ENCODE assay signal across 1 cellular context in genomic region chr1:202348509-202349262, GRCh38.
A peak's percentile ranks its signal among the peaks of the same experiment; 100 is the strongest.
TF ChIP-seq lines count a peak whose summit lies in the region.

TSS of gene PPP1R12B (plus strand) at chr1:202348699. CDS start at chr1:202348852, 153 bp downstream.

TF ChIP-seq in HepG2, 621 proteins besides CTCF, POLR2A, EP300 and RAD21 (continued from another document and continues in another):
- TF ChIP-seq MIXL1 (CRISPR knock-in tag; IDR thresholded peaks at IDR 0.05) (0 out of 2 replicates have a peak, but pooled peaks have one; percentile 24), TCF12 (IDR thresholded peaks at IDR 0.05) (no peak), TCF12 (CRISPR knock-in tag; IDR thresholded peaks at IDR 0.05) (0 out of 2 replicates have a peak, but pooled peaks have one; percentile 51), DZIP1 (CRISPR knock-in tag; IDR thresholded peaks at IDR 0.05) (peak; percentile 79; the same call in 1 of the 2 replicates), POGK (CRISPR knock-in tag; conservative IDR thresholded peaks at IDR 0.05) (peak; percentile 87), ZNF510 (CRISPR knock-in tag; IDR thresholded peaks at IDR 0.05; ENCODE audit: low read depth) (peak; percentile 89), PAX8 (CRISPR knock-in tag; IDR thresholded peaks at IDR 0.05; ENCODE audit: borderline replicate concordance) (no peak), SOX13 (IDR thresholded peaks at IDR 0.05) (no peak), SOX13 (CRISPR knock-in tag; conservative IDR thresholded peaks at IDR 0.05 in 1 of 2, IDR thresholded peaks at IDR 0.05 in 1 of 2) (no peak), ZNF10 (CRISPR knock-in tag; IDR thresholded peaks at IDR 0.05; ENCODE audit: borderline replicate concordance, low read depth) (no peak), ZMYM3 (CRISPR knock-in tag; IDR thresholded peaks at IDR 0.05) (no peak), ZNF234 (CRISPR knock-in tag; conservative IDR thresholded peaks at IDR 0.05) (no peak), ZNF605 (CRISPR knock-in tag; IDR thresholded peaks at IDR 0.05) (no peak; the same call in 1 of the 2 replicates), MED8 (CRISPR knock-in tag; IDR thresholded peaks at IDR 0.05; ENCODE audit: insufficient replicate concordance) (peak; percentile 48), ZNF589 (CRISPR knock-in tag; conservative IDR thresholded peaks at IDR 0.05) (no peak), HDAC6 (IDR thresholded peaks at IDR 0.05; ENCODE audit: low read depth, low read length) (no peak), MTA3 (CRISPR knock-in tag; IDR thresholded peaks at IDR 0.05) (no peak), DNMT3B (CRISPR knock-in tag; conservative IDR thresholded peaks at IDR 0.05) (no peak), ZNF33B (CRISPR knock-in tag; IDR thresholded peaks at IDR 0.05) (peak; percentile 95; the same call in 1 of the 2 replicates), SETDB1 (CRISPR knock-in tag; IDR thresholded peaks at IDR 0.05; ENCODE audit: borderline replicate concordance) (no peak), SMAD3 (CRISPR knock-in tag; IDR thresholded peaks at IDR 0.05) (peak; percentile 47; the same call in 1 of the 2 replicates), ZC3H4 (CRISPR knock-in tag; IDR thresholded peaks at IDR 0.05; ENCODE audit: borderline replicate concordance) (no peak), ZZZ3 (CRISPR knock-in tag; IDR thresholded peaks at IDR 0.05; ENCODE audit: borderline replicate concordance) (no peak), SKI (IDR thresholded peaks at IDR 0.05; ENCODE audit: partially characterized antibody) (no peak), FIP1L1 (IDR thresholded peaks at IDR 0.05; ENCODE audit: borderline replicate concordance, insufficient read depth, low read depth, low read length) (no peak), ZC3H13 (CRISPR knock-in tag; IDR thresholded peaks at IDR 0.05) (no peak), ZNF354B (CRISPR knock-in tag; IDR thresholded peaks at IDR 0.05) (no peak), ATAD3A (CRISPR knock-in tag; IDR thresholded peaks at IDR 0.05) (no peak), ZNF274 (CRISPR knock-in tag; IDR thresholded peaks at IDR 0.05) (peak; percentile 60), RELA (CRISPR knock-in tag; IDR thresholded peaks at IDR 0.05) (no peak), PRPF4 (IDR thresholded peaks at IDR 0.05; ENCODE audit: low read depth, low read length, poor library complexity, severe bottlenecking) (no peak), ZNF30 (CRISPR knock-in tag; IDR thresholded peaks at IDR 0.05) (no peak), SIX4 (CRISPR knock-in tag; IDR thresholded peaks at IDR 0.05) (0 out of 2 replicates have a peak, but pooled peaks have one; percentile 39), ZNF383 (CRISPR knock-in tag; IDR thresholded peaks at IDR 0.05; ENCODE audit: borderline replicate concordance) (peak; percentile 78; the same call in 1 of the 2 replicates), KLF12 (CRISPR knock-in tag; IDR thresholded peaks at IDR 0.05; ENCODE audit: borderline replicate concordance) (peak; percentile 93), THRA (CRISPR knock-in tag; IDR thresholded peaks at IDR 0.05; ENCODE audit: borderline replicate concordance) (peak; percentile 36; the same call in 1 of the 2 replicates), DR1 (CRISPR knock-in tag; IDR thresholded peaks at IDR 0.05) (peak; percentile 69; the same call in 1 of the 2 replicates), KLF11 (CRISPR knock-in tag; IDR thresholded peaks at IDR 0.05) (no peak), ZBTB26 (CRISPR knock-in tag; IDR thresholded peaks at IDR 0.05; ENCODE audit: borderline replicate concordance) (no peak), SRSF9 (IDR thresholded peaks at IDR 0.05; ENCODE audit: borderline replicate concordance, insufficient read depth, low read depth, low read length, poor library complexity, severe bottlenecking) (no peak), NFKB2 (CRISPR knock-in tag; IDR thresholded peaks at IDR 0.05; ENCODE audit: borderline replicate concordance) (peak; percentile 88; the same call in 1 of the 2 replicates)
- TF ChIP-seq, protein P1, sequence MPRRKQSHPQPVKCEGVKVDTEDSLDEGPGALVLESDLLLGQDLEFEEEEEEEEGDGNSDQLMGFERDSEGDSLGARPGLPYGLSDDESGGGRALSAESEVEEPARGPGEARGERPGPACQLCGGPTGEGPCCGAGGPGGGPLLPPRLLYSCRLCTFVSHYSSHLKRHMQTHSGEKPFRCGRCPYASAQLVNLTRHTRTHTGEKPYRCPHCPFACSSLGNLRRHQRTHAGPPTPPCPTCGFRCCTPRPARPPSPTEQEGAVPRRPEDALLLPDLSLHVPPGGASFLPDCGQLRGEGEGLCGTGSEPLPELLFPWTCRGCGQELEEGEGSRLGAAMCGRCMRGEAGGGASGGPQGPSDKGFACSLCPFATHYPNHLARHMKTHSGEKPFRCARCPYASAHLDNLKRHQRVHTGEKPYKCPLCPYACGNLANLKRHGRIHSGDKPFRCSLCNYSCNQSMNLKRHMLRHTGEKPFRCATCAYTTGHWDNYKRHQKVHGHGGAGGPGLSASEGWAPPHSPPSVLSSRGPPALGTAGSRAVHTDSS (CRISPR knock-in tag; conservative IDR thresholded peaks at IDR 0.05) = 0 out of 2 replicates have a peak, but pooled peaks have one; percentile 44
- TF ChIP-seq, protein P2, sequence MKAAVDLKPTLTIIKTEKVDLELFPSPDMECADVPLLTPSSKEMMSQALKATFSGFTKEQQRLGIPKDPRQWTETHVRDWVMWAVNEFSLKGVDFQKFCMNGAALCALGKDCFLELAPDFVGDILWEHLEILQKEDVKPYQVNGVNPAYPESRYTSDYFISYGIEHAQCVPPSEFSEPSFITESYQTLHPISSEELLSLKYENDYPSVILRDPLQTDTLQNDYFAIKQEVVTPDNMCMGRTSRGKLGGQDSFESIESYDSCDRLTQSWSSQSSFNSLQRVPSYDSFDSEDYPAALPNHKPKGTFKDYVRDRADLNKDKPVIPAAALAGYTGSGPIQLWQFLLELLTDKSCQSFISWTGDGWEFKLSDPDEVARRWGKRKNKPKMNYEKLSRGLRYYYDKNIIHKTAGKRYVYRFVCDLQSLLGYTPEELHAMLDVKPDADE (CRISPR knock-in tag; IDR thresholded peaks at IDR 0.05) = no peak
- TF ChIP-seq, protein P3, sequence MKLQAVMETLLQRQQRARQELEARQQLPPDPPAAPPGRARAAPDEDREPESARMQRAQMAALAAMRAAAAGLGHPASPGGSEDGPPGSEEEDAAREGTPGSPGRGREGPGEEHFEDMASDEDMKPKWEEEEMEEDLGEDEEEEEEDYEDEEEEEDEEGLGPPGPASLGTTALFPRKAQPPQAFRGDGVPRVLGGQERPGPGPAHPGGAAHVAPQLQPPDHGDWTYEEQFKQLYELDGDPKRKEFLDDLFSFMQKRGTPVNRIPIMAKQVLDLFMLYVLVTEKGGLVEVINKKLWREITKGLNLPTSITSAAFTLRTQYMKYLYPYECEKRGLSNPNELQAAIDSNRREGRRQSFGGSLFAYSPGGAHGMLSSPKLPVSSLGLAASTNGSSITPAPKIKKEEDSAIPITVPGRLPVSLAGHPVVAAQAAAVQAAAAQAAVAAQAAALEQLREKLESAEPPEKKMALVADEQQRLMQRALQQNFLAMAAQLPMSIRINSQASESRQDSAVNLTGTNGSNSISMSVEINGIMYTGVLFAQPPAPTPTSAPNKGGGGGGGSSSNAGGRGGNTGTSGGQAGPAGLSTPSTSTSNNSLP (IDR thresholded peaks at IDR 0.05; ENCODE audit: low read depth, low read length) = no peak
- TF ChIP-seq, protein P4, sequence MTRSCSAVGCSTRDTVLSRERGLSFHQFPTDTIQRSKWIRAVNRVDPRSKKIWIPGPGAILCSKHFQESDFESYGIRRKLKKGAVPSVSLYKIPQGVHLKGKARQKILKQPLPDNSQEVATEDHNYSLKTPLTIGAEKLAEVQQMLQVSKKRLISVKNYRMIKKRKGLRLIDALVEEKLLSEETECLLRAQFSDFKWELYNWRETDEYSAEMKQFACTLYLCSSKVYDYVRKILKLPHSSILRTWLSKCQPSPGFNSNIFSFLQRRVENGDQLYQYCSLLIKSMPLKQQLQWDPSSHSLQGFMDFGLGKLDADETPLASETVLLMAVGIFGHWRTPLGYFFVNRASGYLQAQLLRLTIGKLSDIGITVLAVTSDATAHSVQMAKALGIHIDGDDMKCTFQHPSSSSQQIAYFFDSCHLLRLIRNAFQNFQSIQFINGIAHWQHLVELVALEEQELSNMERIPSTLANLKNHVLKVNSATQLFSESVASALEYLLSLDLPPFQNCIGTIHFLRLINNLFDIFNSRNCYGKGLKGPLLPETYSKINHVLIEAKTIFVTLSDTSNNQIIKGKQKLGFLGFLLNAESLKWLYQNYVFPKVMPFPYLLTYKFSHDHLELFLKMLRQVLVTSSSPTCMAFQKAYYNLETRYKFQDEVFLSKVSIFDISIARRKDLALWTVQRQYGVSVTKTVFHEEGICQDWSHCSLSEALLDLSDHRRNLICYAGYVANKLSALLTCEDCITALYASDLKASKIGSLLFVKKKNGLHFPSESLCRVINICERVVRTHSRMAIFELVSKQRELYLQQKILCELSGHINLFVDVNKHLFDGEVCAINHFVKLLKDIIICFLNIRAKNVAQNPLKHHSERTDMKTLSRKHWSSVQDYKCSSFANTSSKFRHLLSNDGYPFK (CRISPR knock-in tag; IDR thresholded peaks at IDR 0.05; ENCODE audit: borderline replicate concordance) = peak; percentile 96
- TF ChIP-seq, protein P5, sequence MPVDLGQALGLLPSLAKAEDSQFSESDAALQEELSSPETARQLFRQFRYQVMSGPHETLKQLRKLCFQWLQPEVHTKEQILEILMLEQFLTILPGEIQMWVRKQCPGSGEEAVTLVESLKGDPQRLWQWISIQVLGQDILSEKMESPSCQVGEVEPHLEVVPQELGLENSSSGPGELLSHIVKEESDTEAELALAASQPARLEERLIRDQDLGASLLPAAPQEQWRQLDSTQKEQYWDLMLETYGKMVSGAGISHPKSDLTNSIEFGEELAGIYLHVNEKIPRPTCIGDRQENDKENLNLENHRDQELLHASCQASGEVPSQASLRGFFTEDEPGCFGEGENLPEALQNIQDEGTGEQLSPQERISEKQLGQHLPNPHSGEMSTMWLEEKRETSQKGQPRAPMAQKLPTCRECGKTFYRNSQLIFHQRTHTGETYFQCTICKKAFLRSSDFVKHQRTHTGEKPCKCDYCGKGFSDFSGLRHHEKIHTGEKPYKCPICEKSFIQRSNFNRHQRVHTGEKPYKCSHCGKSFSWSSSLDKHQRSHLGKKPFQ (CRISPR knock-in tag; IDR thresholded peaks at IDR 0.05; ENCODE audit: insufficient replicate concordance) = peak; percentile 74
